ENCODE assay signal across 8 cellular contexts in the genomic region with DNA sequence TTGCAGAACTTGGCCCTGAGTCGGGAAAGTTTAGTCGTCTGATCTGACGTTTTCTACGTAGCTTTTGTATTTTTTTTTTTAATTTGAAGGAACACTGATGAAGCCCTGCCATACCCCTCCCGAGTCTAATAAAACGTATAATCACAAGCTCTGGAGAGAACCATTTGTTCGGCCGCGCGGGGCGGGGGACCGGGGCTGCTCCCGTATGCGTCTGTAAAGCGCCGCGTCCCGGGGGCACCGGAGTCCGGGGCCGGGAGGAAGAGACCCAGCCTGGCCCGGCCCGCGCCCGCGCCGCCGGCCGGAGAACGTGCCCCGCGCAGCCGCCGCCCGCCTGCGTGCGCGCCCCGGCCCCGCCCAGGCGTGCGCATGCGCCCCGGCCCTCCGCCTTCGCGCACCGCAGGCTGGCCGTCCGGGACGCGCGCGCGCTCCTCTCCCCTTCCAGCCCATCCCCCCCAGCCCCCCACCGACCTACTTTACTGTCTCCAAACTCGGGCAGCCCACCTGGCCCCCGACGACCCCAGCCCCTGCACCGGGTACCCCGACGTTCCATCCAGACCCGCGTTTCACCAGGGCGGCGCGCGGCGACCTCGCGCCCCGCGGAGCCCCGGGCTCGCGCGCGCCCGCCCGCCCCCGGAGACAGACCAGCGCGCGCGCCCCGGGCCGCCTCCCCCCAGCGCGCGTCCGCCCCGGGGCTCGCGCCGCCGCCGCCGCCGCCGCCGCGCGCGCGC. TPM values are rescaled to one million over a fixed set of nuclear protein-coding genes. Genes with fewer than 3 reads are reported as not detected.
A peak's percentile ranks its signal among the peaks of the same experiment; 100 is the strongest.
DNase-seq lines count a peak whose midpoint lies in the region; ATAC-seq and TF ChIP-seq lines count a peak whose summit lies in the region.

No MANE protein-coding gene starts in this region.

- intact Hi-C loops in mucosa of descending colon (cut with DNase I, micrococcal nuclease), result no loop called here

- no peaks in the 10 kb centered on the region for H3K27me3 ChIP-seq in NT2/D1 (ENCODE audit: insufficient read depth, insufficient read length)

- H3K4me1 ChIP-seq in NT2/D1 (ENCODE audit: insufficient read depth, insufficient read length) (peaks cover 9% of the 10 kb centered on the region), mucosa of descending colon (ENCODE audit: low read depth) (peaks cover 20% of the 10 kb centered on the region)

- H3K4me3 ChIP-seq in NT2/D1 (ENCODE audit: insufficient read length, low read depth) (peak overlapping the region; percentile 66), epithelial cell of esophagus (ENCODE audit: low read length) (peak overlapping the region; percentile 81), mucosa of descending colon (peak overlapping the region; percentile 42)

- DNase-seq in AG08396 (ENCODE audit: low spot score), result peak; percentile 100
- DNase-seq in NT2/D1 (ENCODE audit: low read depth, low spot score), result no peak
- DNase-seq in activated T-cell treated with anti-CD3 and anti-CD28 coated beads for 4 hours, result peak; percentile 60
- peak; percentile 74 for DNase-seq in epithelial cell of esophagus (ENCODE audit: low read depth)
- peak; percentile 78 to 88 (median 85) for DNase-seq in mucosa of descending colon
- DNase-seq in stimulated activated CD8-positive, alpha-beta memory T cell treated with anti-CD3 and anti-CD28 coated beads, Interleukin-4, amount 100 ng/mL, for 48 hours, result peak; percentile 79

- TF ChIP-seq CTCF in epithelial cell of esophagus (IDR thresholded peaks at IDR 0.05; ENCODE audit: insufficient read depth, low read depth, low read length, missing control alignments) (no peak), mucosa of descending colon (IDR thresholded peaks at IDR 0.05) (no peak)

- H3K9me3 ChIP-seq in NT2/D1 (ENCODE audit: insufficient read depth, low read length) (no peaks in the 10 kb centered on the region), mucosa of descending colon (no peaks in the 10 kb centered on the region)

- H3K36me3 ChIP-seq in NT2/D1 (ENCODE audit: insufficient read depth, insufficient read length, low read length) (peaks cover 51% of the 10 kb centered on the region), mucosa of descending colon (ENCODE audit: low read depth) (peaks cover 5% of the 10 kb centered on the region)

- H3K9ac ChIP-seq in NT2/D1 (ENCODE audit: insufficient read length, low read depth), result peak overlapping the region; percentile 94

- ATAC-seq in GM18907 (IDR thresholded peaks at IDR 0.05; ENCODE audit: unreplicated experiment) (peak; percentile 40), HG03442 (IDR thresholded peaks at IDR 0.05; ENCODE audit: unreplicated experiment) (peak; percentile 41), mucosa of descending colon (peak; percentile 81)

RNA-seq across cellular contexts. Expression of a gene that starts 0.8 kb away (rescaled TPM):
- 100 to 1,000 TPM in 2 of 3 donors, 10 to 100 TPM in 1; 94.5 to 131 (median 116) TPM for total RNA-seq in mucosa of descending colon

RNA-seq across cellular contexts. Expression of a gene that starts 14.3 kb away (rescaled TPM):
- total RNA-seq in mucosa of descending colon, result not detected

RNA-seq across cellular contexts. Expression of a gene that starts 19.2 kb away (rescaled TPM):
- total RNA-seq in mucosa of descending colon, result 100 to 1,000 TPM; 123 to 302 (median 289) TPM

RNA-seq across cellular contexts. Expression of a gene that starts 24.0 kb away (rescaled TPM):
- under 1 TPM in 1 of 3 donors, not detected in 2; 0.80 TPM for total RNA-seq in mucosa of descending colon

RNA-seq across cellular contexts. Expression of a gene that starts 39.4 kb away (rescaled TPM):
- not detected for total RNA-seq in mucosa of descending colon
